Comparison of ENCODE assay signal across 17 cellular contexts in genomic region chr1:22643381-22643780, GRCh38. TPM values are rescaled to one million over a fixed set of nuclear protein-coding genes. Genes with fewer than 3 reads are reported as not detected.
DNase-seq lines count a peak whose midpoint lies in the region; ATAC-seq, FAIRE-seq and TF ChIP-seq lines count a peak whose summit lies in the region.
"Had no signal": no experiment of that assay in that cellular context is flagged by ENCODE, and none has a peak within 500 bp of the region (broad histone marks: within the 10 kb centered on the region; RNA-seq: fewer than 3 reads in every experiment).

Gene C1QC, plus strand, starts transcription at chr1:22643633. Its CDS starts 391 bp downstream, at chr1:22644024.

- no peak for ATAC-seq in activated T-cell treated with anti-CD3 and anti-CD28 coated beads, Interleukin-2, amount 50 U/mL, for 4 hours
- ATAC-seq: WTC11 had no signal

- FAIRE-seq in kidney (lab: Jason Lieb, UNC) = no peak

- H3K27me3 ChIP-seq in prostate gland (replicated peaks; ENCODE audit: insufficient read depth) = no peaks in the 10 kb centered on the region

- H3K9ac ChIP-seq in kidney (ENCODE audit: low read length in 2 of 2) = no peak within 1 kb of the TSS
- H3K9ac ChIP-seq: parathyroid adenoma had no signal

- H3K4me3 ChIP-seq in kidney (ENCODE audit: low read length in 2 of 2) (no peak within 1 kb of the TSS), prostate gland (no peak within 1 kb of the TSS), urinary bladder (ENCODE audit: low read depth, low read length) (no peak within 1 kb of the TSS)
- H3K4me3 ChIP-seq: SK-N-MC had no signal

- peaks cover 20% of the 10 kb centered on the region for H3K27me3 Mint-ChIP-seq in brain
- H3K27me3 Mint-ChIP-seq in activated T-cell treated with anti-CD3 and anti-CD28 coated beads, Interleukin-2, amount 50 U/mL, for 4 hours (ENCODE audit: low read depth) = peaks cover 34% of the 10 kb centered on the region

- H3K9me3 Mint-ChIP-seq in brain = no peaks in the 10 kb centered on the region
- no peaks in the 10 kb centered on the region for H3K9me3 Mint-ChIP-seq in activated T-cell treated with anti-CD3 and anti-CD28 coated beads, Interleukin-2, amount 50 U/mL, for 4 hours
- H3K9me3 Mint-ChIP-seq: stimulated activated naive CD8-positive, alpha-beta T cell treated with anti-CD3 and anti-CD28 coated beads, Interleukin-15, Interleukin-2, amounts not matched to agents 100 ng/mL and 50 ng/mL, for 24 hours; WTC11 had no signal

- TF ChIP-seq POLR2A in prostate gland (IDR thresholded peaks at IDR 0.05) = no peak

- H3K4me1 ChIP-seq in kidney (ENCODE audit: control insufficient read depth in 1 of 2, insufficient read depth in 1 of 2, low read depth in 1 of 2, low read length in 2 of 2) = peaks cover 0 to 3% of the 10 kb centered on the region in 2 donors
- no peaks in the 10 kb centered on the region for H3K4me1 ChIP-seq in prostate gland (replicated peaks)
- no peaks in the 10 kb centered on the region for H3K4me1 ChIP-seq in urinary bladder (ENCODE audit: insufficient read depth)
- H3K4me1 ChIP-seq: Caco-2, parathyroid adenoma had no signal

- H3K27ac Mint-ChIP-seq in brain = no peak within 1 kb of the TSS
- H3K27ac Mint-ChIP-seq: stimulated activated naive CD8-positive, alpha-beta T cell treated with anti-CD3 and anti-CD28 coated beads, Interleukin-15, Interleukin-2, amounts not matched to agents 100 ng/mL and 50 ng/mL, for 24 hours; WTC11 had no signal

- intact Hi-C loops in kidney (cut with DNase I) (loop anchor here (5.0 kb wide), 1 partner anchor 221 kb away; no protein-coding TSS in a partner anchor), prostate gland (cut with DNase I) (loop anchor here (10.0 kb wide), 1 partner anchor 539 kb away; no protein-coding TSS in a partner anchor)

- TF ChIP-seq CTCF in brain (conservative IDR thresholded peaks at IDR 0.05) (no peak), kidney (IDR thresholded peaks at IDR 0.05; ENCODE audit: borderline replicate concordance, extremely low read depth, insufficient read depth) (no peak), prostate gland (IDR thresholded peaks at IDR 0.05) (no peak)

- H3K4me1 Mint-ChIP-seq in brain = peaks cover 10% of the 10 kb centered on the region
- no peaks in the 10 kb centered on the region for H3K4me1 Mint-ChIP-seq in activated T-cell treated with anti-CD3 and anti-CD28 coated beads, Interleukin-2, amount 50 U/mL, for 4 hours (ENCODE audit: low read depth)

- 78% methylated on average over 8 of the region's 8 CpGs for WGBS in prostate gland
- 78% methylated on average over 8 of the region's 8 CpGs for WGBS in urinary bladder

- no peaks in the 10 kb centered on the region for H3K36me3 Mint-ChIP-seq in brain
- no peaks in the 10 kb centered on the region for H3K36me3 Mint-ChIP-seq in activated T-cell treated with anti-CD3 and anti-CD28 coated beads, Interleukin-2, amount 50 U/mL, for 4 hours (ENCODE audit: insufficient read depth)
- H3K36me3 Mint-ChIP-seq: WTC11 had no signal

- H3K36me3 ChIP-seq in kidney (ENCODE audit: control insufficient read depth in 1 of 2, insufficient read depth in 2 of 2, low read length in 2 of 2) (no peaks in the 10 kb centered on the region), prostate gland (no peaks in the 10 kb centered on the region), urinary bladder (ENCODE audit: insufficient read depth) (no peaks in the 10 kb centered on the region)

- H3K27ac ChIP-seq in kidney (ENCODE audit: low read depth in 2 of 2, low read length in 2 of 2) = no peak within 1 kb of the TSS
- H3K27ac ChIP-seq in prostate gland = no peak within 1 kb of the TSS
- no peak within 1 kb of the TSS for H3K27ac ChIP-seq in urinary bladder (ENCODE audit: low read depth)
- H3K27ac ChIP-seq: parathyroid adenoma, SK-N-MC had no signal

- H3K9me3 ChIP-seq in kidney (ENCODE audit: control insufficient read depth in 1 of 2, low read length in 2 of 2) (no peaks in the 10 kb centered on the region), prostate gland (no peaks in the 10 kb centered on the region)
- H3K9me3 ChIP-seq: Caco-2 had no signal

- no peak within 1 kb of the TSS for H3K4me3 Mint-ChIP-seq in brain
- no peak within 1 kb of the TSS for H3K4me3 Mint-ChIP-seq in activated T-cell treated with anti-CD3 and anti-CD28 coated beads, Interleukin-2, amount 50 U/mL, for 4 hours
- H3K4me3 Mint-ChIP-seq: stimulated activated naive CD8-positive, alpha-beta T cell treated with anti-CD3 and anti-CD28 coated beads, Interleukin-15, Interleukin-2, amounts not matched to agents 100 ng/mL and 50 ng/mL, for 24 hours; WTC11 had no signal

- DNase-seq in kidney = no peak
- no peak for DNase-seq in prostate gland (ENCODE audit: low spot score)
- no peak for DNase-seq in NCI-H526 treated with DMSO at 0.1 percent for 48 hours (lab: John Stamatoyannopoulos, UW)
- DNase-seq in activated T-cell treated with anti-CD3 and anti-CD28 coated beads, Interleukin-2, amount 50 U/mL, for 4 hours = no peak
- no peak for DNase-seq in NCI-H446 treated with DMSO at 0.1 percent for 48 hours (lab: John Stamatoyannopoulos, UW)
- DNase-seq in activated effector memory CD4-positive, alpha-beta T cell treated with Interleukin-2 at 50 U/mL for 16 hours = no peak
- DNase-seq: Caco-2, glutamatergic neuron, Karpas-422, NCI-H187 treated with DMSO at 0.1 percent for 48 hours had no signal

RNA-seq across cellular contexts. Expression of gene C1QC, which starts in this region (rescaled TPM):
- polyA plus RNA-seq in brain (ENCODE audit: insufficient read depth, low read depth, low replicate concordance) = 82.6 TPM
- total RNA-seq in kidney = 287 TPM
- 57.4 TPM for polyA plus RNA-seq in kidney (ENCODE audit: insufficient read depth, low read depth, low replicate concordance)
- total RNA-seq in prostate gland = 10 to 100 TPM; 54.8 to 76.9 TPM
- 25.4 TPM for total RNA-seq in urinary bladder
- 268 TPM for polyA plus RNA-seq in urinary bladder
- total RNA-seq in activated T-cell treated with anti-CD3 and anti-CD28 coated beads, Interleukin-2, amount 50 U/mL, for 4 hours = under 1 TPM; 0.38 to 0.74 (median 0.68) TPM
- total RNA-seq: Caco-2, lung microvascular endothelial cell had no signal

Comparison
In these comparisons a context has a peak if more than half of its experiments do, and no peak if none do; other contexts are left out.
1. RNA of gene C1QC (total RNA-seq): 287 TPM in kidney (single experiment), 54.8 to 76.9 TPM in prostate gland and 25.4 TPM in urinary bladder (single experiment); 0.38 to 0.74 TPM in activated T-cell treated with anti-CD3 and anti-CD28 coated beads, Interleukin-2, amount 50 U/mL, for 4 hours; every median in the first group is over 10 times any median in the second.